1 cellular context compared by ENCODE assay signal in genomic region chr5:68415177-68416085, GRCh38.
TF ChIP-seq lines count a peak whose summit lies in the region.

No MANE protein-coding gene starts in this region.

TF ChIP-seq in K562, 482 proteins besides CTCF, POLR2A, EP300 and RAD21 (continued from another document):
- no peak for TF ChIP-seq ZHX1 (conservative IDR thresholded peaks at IDR 0.05; ENCODE audit: low read length)
- TF ChIP-seq PYGO2 (tag; IDR thresholded peaks at IDR 0.05), result no peak
- peak; percentile 54 to 76; a peak in 3 of 4 replicates for TF ChIP-seq ETV6 (IDR thresholded peaks at IDR 0.05; ENCODE audit: borderline replicate concordance in 1 of 2, low read depth in 2 of 2, low read length in 1 of 2)
- TF ChIP-seq ETV6 (CRISPR knock-in tag; IDR thresholded peaks at IDR 0.05; ENCODE audit: borderline replicate concordance), result no peak
- TF ChIP-seq XRCC4 (IDR thresholded peaks at IDR 0.05; ENCODE audit: extremely low read depth, insufficient read depth, insufficient read length), result no peak
- TF ChIP-seq ZBTB40 (IDR thresholded peaks at IDR 0.05), result peak; percentile 78
- no peak for TF ChIP-seq ZBTB40 (CRISPR knock-in tag; IDR thresholded peaks at IDR 0.05)
- no peak for TF ChIP-seq U2AF1 (optimal IDR thresholded peaks at IDR 0.05; ENCODE audit: low read depth, low read length)
- 0 out of 2 replicates have a peak, but pooled peaks have one; percentile 35 for TF ChIP-seq MYC (IDR thresholded peaks at IDR 0.05; ENCODE audit: low read depth, low read length)
- TF ChIP-seq MYC (CRISPR knock-in tag; IDR thresholded peaks at IDR 0.05; ENCODE audit: borderline replicate concordance, low read depth), result no peak
- 0 out of 2 replicates have a peak, but pooled peaks have one; percentile 35 for TF ChIP-seq CXXC5 (CRISPR knock-in tag; IDR thresholded peaks at IDR 0.05)
- peak; percentile 39; the same call in 1 of the 2 replicates for TF ChIP-seq DPF2 (IDR thresholded peaks at IDR 0.05)
- TF ChIP-seq KAT7 (CRISPR knock-in tag; IDR thresholded peaks at IDR 0.05; ENCODE audit: borderline replicate concordance), result no peak
- 0 out of 2 replicates have a peak, but pooled peaks have one; percentile 30 for TF ChIP-seq ZBTB17 (CRISPR knock-in tag; IDR thresholded peaks at IDR 0.05)
- no peak for TF ChIP-seq ETS2 (tag; IDR thresholded peaks at IDR 0.05; ENCODE audit: borderline replicate concordance, poor library complexity, severe bottlenecking)
- no peak for TF ChIP-seq ATF1 (CRISPR knock-in tag; IDR thresholded peaks at IDR 0.05)
- peak; percentile 58; the same call in 1 of the 2 replicates for TF ChIP-seq ATF1 (tag; IDR thresholded peaks at IDR 0.05)
